8 cellular contexts compared by ENCODE assay signal in the genomic region with DNA sequence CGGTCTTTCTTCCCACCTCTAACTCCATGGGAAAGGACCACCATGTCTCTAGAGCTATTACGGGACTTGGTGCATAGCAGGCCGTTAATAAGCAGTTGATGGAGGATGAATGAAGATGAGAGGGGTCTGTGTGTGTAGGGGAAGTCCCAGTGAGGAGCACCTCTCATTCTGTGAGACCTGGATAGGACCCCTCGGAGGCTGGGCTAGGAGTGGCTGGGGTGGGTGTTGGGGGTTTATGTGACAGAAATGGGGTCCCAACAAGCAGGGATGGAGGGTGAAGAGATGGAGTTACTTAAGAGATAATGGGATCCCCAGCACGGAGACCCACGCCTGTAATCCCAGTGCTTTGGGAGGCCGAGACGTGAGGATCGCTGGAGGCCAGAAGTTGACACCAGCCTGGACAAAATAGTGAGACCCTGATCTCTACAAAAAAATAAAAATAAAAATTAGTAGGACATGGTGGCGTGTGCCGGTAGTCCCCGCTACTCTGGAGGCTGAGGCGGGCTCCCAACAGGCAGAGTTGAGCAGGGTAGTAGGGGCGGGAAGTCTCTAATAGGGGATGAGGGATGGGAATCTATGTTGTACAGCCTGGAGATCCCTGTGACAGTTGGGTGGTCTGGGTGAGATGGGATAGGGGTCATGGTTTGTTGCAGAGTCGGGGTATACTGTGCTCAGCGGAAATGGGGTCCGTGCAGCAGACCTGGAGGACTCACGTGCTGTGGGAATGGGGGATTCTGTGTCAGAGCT. TPM values are rescaled to one million over a fixed set of nuclear protein-coding genes. Genes with fewer than 3 reads are reported as not detected.
DNase-seq lines count a peak whose midpoint lies in the region; ATAC-seq and TF ChIP-seq lines count a peak whose summit lies in the region.

No MANE protein-coding gene starts in this region.

- H3K4me3 Mint-ChIP-seq in activated naive CD4-positive, alpha-beta T cell treated with anti-CD3 and anti-CD28 coated beads, Interleukin-2, amount 50 U/mL, for 24 hours: peak overlapping the region; percentile 86

- H3K27ac Mint-ChIP-seq in activated naive CD4-positive, alpha-beta T cell treated with anti-CD3 and anti-CD28 coated beads, Interleukin-2, amount 50 U/mL, for 24 hours: peak overlapping the region; percentile 93

- H3K4me3 ChIP-seq in cardiac fibroblast (replicated peaks in 1 of 2; ENCODE audit: low read depth in 2 of 2, low read length in 2 of 2): peak overlapping the region; percentile 49 to 60
- peak overlapping the region; percentile 50 for H3K4me3 ChIP-seq in mononuclear cell (ENCODE audit: low read length)
- peak overlapping the region; percentile 49 to 58 for H3K4me3 ChIP-seq in vagina

- H3K36me3 Mint-ChIP-seq in activated naive CD4-positive, alpha-beta T cell treated with anti-CD3 and anti-CD28 coated beads, Interleukin-2, amount 50 U/mL, for 24 hours: peaks cover 1% of the 10 kb centered on the region

- no peak for TF ChIP-seq POLR2A in vagina (IDR thresholded peaks at IDR 0.05)

- no peak for DNase-seq in activated naive CD4-positive, alpha-beta T cell (lab: John Stamatoyannopoulos, UW)
- DNase-seq in cardiac fibroblast (ENCODE audit: low read depth in 2 of 2): no peak
- DNase-seq in vagina (ENCODE audit: extremely low spot score in 2 of 2): no peak
- DNase-seq in DMS 273 treated with DMSO at 0.1 percent for 48 hours (lab: John Stamatoyannopoulos, UW): no peak
- DNase-seq in AG08395 (ENCODE audit: low spot score): no peak

- H3K27ac ChIP-seq in vagina: peak overlapping the region; percentile 91

- H3K4me1 ChIP-seq in mononuclear cell (ENCODE audit: insufficient read depth, low read length): peaks cover 36% of the 10 kb centered on the region
- peaks cover 31% of the 10 kb centered on the region for H3K4me1 ChIP-seq in vagina

- H3K27me3 ChIP-seq in mononuclear cell (ENCODE audit: insufficient read depth, low read length) (no peaks in the 10 kb centered on the region), vagina (no peaks in the 10 kb centered on the region)

- intact Hi-C loops in vagina (cut with DNase I): loop anchor here (10.0 kb wide), 1 partner anchor 56 kb away; a partner anchor contains a TSS

- peaks cover 25% of the 10 kb centered on the region for H3K4me1 Mint-ChIP-seq in activated naive CD4-positive, alpha-beta T cell treated with anti-CD3 and anti-CD28 coated beads, Interleukin-2, amount 50 U/mL, for 24 hours

- TF ChIP-seq CTCF in cardiac fibroblast (IDR thresholded peaks at IDR 0.05; ENCODE audit: low read depth, low read length) (no peak), vagina (IDR thresholded peaks at IDR 0.05) (no peak)

- H3K9me3 Mint-ChIP-seq in activated naive CD4-positive, alpha-beta T cell treated with anti-CD3 and anti-CD28 coated beads, Interleukin-2, amount 50 U/mL, for 24 hours: no peaks in the 10 kb centered on the region

- ATAC-seq in GM19395 (IDR thresholded peaks at IDR 0.05; ENCODE audit: unreplicated experiment): no peak

- H3K9me3 ChIP-seq in mononuclear cell (ENCODE audit: low read depth, low read length) (no peaks in the 10 kb centered on the region), vagina (peaks cover 2% of the 10 kb centered on the region)

- H3K27me3 Mint-ChIP-seq in activated naive CD4-positive, alpha-beta T cell treated with anti-CD3 and anti-CD28 coated beads, Interleukin-2, amount 50 U/mL, for 24 hours: no peaks in the 10 kb centered on the region

- no peaks in the 10 kb centered on the region for H3K36me3 ChIP-seq in vagina

RNA-seq across cellular contexts. Expression of a gene that starts 0.7 kb away (rescaled TPM):
- total RNA-seq in mononuclear cell: 0.73 TPM
- total RNA-seq in vagina: 4.2 TPM

RNA-seq across cellular contexts. Expression of a gene that starts 11.0 kb away (rescaled TPM):
- total RNA-seq in mononuclear cell: 2.4 TPM
- total RNA-seq in vagina: 6.6 TPM

RNA-seq across cellular contexts. Expression of a gene that starts 44.9 kb away (rescaled TPM):
- total RNA-seq in mononuclear cell (2.0 TPM), vagina (0.49 TPM)

RNA-seq across cellular contexts. Expression of a gene that starts 56.9 kb away (rescaled TPM):
- total RNA-seq in mononuclear cell (4.6 TPM), vagina (29.2 TPM)
